Comparison of ENCODE assay signal across 1 cellular context in genomic region chr14:44961730-44962572, GRCh38.
A peak's percentile ranks its signal among the peaks of the same experiment; 100 is the strongest.
TF ChIP-seq lines count a peak whose summit lies in the region.

A gene with protein sequence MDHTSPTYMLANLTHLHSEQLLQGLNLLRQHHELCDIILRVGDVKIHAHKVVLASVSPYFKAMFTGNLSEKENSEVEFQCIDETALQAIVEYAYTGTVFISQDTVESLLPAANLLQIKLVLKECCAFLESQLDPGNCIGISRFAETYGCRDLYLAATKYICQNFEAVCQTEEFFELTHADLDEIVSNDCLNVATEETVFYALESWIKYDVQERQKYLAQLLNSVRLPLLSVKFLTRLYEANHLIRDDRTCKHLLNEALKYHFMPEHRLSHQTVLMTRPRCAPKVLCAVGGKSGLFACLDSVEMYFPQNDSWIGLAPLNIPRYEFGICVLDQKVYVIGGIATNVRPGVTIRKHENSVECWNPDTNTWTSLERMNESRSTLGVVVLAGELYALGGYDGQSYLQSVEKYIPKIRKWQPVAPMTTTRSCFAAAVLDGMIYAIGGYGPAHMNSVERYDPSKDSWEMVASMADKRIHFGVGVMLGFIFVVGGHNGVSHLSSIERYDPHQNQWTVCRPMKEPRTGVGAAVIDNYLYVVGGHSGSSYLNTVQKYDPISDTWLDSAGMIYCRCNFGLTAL (minus strand): TSS chr14:44961947. CDS start chr14:44945928, 16,019 bp downstream.
TOGARAM1 (plus strand) TSS chr14:44962190; CDS start chr14:44962422, 232 bp downstream.

TF ChIP-seq in endothelial cell of umbilical vein, 7 proteins besides CTCF, POLR2A, EP300 and RAD21:
- peak; percentile 90 for TF ChIP-seq POLR2AphosphoS5 (IDR thresholded peaks at IDR 0.05; ENCODE audit: insufficient read depth, low read depth, low read length)
- peak; percentile 3 for TF ChIP-seq MYC (IDR thresholded peaks at IDR 0.05; ENCODE audit: low read depth, low read length)
- no peak for TF ChIP-seq EZH2 (IDR thresholded peaks at IDR 0.05; ENCODE audit: borderline replicate concordance, low read depth, low read length, severe bottlenecking)
- TF ChIP-seq MAX (IDR thresholded peaks at IDR 0.05; ENCODE audit: insufficient read depth, insufficient read length), result peak; percentile 98
- TF ChIP-seq JUN (IDR thresholded peaks at IDR 0.05; ENCODE audit: borderline replicate concordance, insufficient read depth, insufficient read length, low read depth), result no peak
